ENCODE assay signal across 1 cellular context in the genomic region with DNA sequence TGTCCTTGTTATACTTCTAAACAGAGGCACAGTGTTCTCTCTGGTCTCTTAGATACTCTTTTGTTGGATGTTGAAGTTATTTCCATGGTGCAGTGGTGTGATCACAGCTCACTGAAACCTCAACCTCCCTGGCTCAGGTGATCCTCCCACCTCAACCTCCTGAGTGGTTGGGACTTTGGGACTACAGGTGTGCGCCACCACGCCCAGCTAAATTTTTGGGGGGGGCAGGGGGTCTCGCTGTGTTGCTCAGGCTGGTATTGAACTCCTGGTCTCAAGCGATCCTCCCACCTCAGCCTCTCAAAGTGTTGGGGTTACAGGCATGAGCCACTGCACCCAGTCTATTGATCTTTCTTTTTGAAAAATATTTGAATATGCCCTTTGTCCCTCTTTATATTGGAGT.
TF ChIP-seq lines count a peak whose summit lies in the region.

No MANE protein-coding gene starts in this region.

TF ChIP-seq in K562, 482 proteins besides CTCF, POLR2A, EP300 and RAD21:
- TF ChIP-seq CHD1 (IDR thresholded peaks at IDR 0.05; ENCODE audit: low read length), result no peak
- no peak for TF ChIP-seq SAFB2 (IDR thresholded peaks at IDR 0.05; ENCODE audit: borderline replicate concordance, low read depth, low read length, severe bottlenecking)
- TF ChIP-seq KLF13 (tag; IDR thresholded peaks at IDR 0.05; ENCODE audit: borderline replicate concordance, low read depth), result peak; percentile 26; the same call in 1 of the 2 replicates
- TF ChIP-seq, protein P1, sequence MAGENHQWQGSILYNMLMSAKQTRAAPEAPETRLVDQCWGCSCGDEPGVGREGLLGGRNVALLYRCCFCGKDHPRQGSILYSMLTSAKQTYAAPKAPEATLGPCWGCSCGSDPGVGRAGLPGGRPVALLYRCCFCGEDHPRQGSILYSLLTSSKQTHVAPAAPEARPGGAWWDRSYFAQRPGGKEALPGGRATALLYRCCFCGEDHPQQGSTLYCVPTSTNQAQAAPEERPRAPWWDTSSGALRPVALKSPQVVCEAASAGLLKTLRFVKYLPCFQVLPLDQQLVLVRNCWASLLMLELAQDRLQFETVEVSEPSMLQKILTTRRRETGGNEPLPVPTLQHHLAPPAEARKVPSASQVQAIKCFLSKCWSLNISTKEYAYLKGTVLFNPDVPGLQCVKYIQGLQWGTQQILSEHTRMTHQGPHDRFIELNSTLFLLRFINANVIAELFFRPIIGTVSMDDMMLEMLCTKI (IDR thresholded peaks at IDR 0.05; ENCODE audit: partially characterized antibody), result no peak
- TF ChIP-seq, protein P2, sequence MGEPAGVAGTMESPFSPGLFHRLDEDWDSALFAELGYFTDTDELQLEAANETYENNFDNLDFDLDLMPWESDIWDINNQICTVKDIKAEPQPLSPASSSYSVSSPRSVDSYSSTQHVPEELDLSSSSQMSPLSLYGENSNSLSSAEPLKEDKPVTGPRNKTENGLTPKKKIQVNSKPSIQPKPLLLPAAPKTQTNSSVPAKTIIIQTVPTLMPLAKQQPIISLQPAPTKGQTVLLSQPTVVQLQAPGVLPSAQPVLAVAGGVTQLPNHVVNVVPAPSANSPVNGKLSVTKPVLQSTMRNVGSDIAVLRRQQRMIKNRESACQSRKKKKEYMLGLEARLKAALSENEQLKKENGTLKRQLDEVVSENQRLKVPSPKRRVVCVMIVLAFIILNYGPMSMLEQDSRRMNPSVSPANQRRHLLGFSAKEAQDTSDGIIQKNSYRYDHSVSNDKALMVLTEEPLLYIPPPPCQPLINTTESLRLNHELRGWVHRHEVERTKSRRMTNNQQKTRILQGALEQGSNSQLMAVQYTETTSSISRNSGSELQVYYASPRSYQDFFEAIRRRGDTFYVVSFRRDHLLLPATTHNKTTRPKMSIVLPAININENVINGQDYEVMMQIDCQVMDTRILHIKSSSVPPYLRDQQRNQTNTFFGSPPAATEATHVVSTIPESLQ (CRISPR knock-in tag; IDR thresholded peaks at IDR 0.05), result no peak
- no peak for TF ChIP-seq BRF1 (IDR thresholded peaks at IDR 0.05; ENCODE audit: borderline replicate concordance, extremely low read depth, insufficient read length)
- TF ChIP-seq RBM17 (IDR thresholded peaks at IDR 0.05; ENCODE audit: borderline replicate concordance, low read depth, low read length), result no peak
- TF ChIP-seq CHD2 (IDR thresholded peaks at IDR 0.05; ENCODE audit: low read depth, low read length), result no peak
- TF ChIP-seq, protein P3, sequence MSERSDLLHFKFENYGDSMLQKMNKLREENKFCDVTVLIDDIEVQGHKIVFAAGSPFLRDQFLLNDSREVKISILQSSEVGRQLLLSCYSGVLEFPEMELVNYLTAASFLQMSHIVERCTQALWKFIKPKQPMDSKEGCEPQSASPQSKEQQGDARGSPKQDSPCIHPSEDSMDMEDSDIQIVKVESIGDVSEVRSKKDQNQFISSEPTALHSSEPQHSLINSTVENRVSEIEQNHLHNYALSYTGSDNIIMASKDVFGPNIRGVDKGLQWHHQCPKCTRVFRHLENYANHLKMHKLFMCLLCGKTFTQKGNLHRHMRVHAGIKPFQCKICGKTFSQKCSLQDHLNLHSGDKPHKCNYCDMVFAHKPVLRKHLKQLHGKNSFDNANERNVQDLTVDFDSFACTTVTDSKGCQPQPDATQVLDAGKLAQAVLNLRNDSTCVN (CRISPR knock-in tag; IDR thresholded peaks at IDR 0.05), result no peak
- TF ChIP-seq, protein P4, sequence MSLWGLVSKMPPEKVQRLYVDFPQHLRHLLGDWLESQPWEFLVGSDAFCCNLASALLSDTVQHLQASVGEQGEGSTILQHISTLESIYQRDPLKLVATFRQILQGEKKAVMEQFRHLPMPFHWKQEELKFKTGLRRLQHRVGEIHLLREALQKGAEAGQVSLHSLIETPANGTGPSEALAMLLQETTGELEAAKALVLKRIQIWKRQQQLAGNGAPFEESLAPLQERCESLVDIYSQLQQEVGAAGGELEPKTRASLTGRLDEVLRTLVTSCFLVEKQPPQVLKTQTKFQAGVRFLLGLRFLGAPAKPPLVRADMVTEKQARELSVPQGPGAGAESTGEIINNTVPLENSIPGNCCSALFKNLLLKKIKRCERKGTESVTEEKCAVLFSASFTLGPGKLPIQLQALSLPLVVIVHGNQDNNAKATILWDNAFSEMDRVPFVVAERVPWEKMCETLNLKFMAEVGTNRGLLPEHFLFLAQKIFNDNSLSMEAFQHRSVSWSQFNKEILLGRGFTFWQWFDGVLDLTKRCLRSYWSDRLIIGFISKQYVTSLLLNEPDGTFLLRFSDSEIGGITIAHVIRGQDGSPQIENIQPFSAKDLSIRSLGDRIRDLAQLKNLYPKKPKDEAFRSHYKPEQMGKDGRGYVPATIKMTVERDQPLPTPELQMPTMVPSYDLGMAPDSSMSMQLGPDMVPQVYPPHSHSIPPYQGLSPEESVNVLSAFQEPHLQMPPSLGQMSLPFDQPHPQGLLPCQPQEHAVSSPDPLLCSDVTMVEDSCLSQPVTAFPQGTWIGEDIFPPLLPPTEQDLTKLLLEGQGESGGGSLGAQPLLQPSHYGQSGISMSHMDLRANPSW (CRISPR knock-in tag; IDR thresholded peaks at IDR 0.05), result no peak
- TF ChIP-seq ZNF644 (tag; IDR thresholded peaks at IDR 0.05; ENCODE audit: low read depth), result no peak
- TF ChIP-seq, protein P5, sequence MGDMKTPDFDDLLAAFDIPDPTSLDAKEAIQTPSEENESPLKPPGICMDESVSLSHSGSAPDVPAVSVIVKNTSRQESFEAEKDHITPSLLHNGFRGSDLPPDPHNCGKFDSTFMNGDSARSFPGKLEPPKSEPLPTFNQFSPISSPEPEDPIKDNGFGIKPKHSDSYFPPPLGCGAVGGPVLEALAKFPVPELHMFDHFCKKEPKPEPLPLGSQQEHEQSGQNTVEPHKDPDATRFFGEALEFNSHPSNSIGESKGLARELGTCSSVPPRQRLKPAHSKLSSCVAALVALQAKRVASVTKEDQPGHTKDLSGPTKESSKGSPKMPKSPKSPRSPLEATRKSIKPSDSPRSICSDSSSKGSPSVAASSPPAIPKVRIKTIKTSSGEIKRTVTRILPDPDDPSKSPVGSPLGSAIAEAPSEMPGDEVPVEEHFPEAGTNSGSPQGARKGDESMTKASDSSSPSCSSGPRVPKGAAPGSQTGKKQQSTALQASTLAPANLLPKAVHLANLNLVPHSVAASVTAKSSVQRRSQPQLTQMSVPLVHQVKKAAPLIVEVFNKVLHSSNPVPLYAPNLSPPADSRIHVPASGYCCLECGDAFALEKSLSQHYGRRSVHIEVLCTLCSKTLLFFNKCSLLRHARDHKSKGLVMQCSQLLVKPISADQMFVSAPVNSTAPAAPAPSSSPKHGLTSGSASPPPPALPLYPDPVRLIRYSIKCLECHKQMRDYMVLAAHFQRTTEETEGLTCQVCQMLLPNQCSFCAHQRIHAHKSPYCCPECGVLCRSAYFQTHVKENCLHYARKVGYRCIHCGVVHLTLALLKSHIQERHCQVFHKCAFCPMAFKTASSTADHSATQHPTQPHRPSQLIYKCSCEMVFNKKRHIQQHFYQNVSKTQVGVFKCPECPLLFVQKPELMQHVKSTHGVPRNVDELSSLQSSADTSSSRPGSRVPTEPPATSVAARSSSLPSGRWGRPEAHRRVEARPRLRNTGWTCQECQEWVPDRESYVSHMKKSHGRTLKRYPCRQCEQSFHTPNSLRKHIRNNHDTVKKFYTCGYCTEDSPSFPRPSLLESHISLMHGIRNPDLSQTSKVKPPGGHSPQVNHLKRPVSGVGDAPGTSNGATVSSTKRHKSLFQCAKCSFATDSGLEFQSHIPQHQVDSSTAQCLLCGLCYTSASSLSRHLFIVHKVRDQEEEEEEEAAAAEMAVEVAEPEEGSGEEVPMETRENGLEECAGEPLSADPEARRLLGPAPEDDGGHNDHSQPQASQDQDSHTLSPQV (IDR thresholded peaks at IDR 0.05), result no peak
- TF ChIP-seq DNMT1 (IDR thresholded peaks at IDR 0.05), result no peak
- TF ChIP-seq, protein P6, sequence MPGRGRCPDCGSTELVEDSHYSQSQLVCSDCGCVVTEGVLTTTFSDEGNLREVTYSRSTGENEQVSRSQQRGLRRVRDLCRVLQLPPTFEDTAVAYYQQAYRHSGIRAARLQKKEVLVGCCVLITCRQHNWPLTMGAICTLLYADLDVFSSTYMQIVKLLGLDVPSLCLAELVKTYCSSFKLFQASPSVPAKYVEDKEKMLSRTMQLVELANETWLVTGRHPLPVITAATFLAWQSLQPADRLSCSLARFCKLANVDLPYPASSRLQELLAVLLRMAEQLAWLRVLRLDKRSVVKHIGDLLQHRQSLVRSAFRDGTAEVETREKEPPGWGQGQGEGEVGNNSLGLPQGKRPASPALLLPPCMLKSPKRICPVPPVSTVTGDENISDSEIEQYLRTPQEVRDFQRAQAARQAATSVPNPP (IDR thresholded peaks at IDR 0.05; ENCODE audit: borderline replicate concordance, insufficient read depth, insufficient read length), result no peak
- no peak for TF ChIP-seq SUPT5H (IDR thresholded peaks at IDR 0.05)
- no peak for TF ChIP-seq WHSC1 (IDR thresholded peaks at IDR 0.05; ENCODE audit: low read length)
- TF ChIP-seq ZEB2 (IDR thresholded peaks at IDR 0.05), result no peak
- 0 out of 2 replicates have a peak, but pooled peaks have one; percentile 9 for TF ChIP-seq ZNF507 (tag; conservative IDR thresholded peaks at IDR 0.05)
- TF ChIP-seq ZNF75A (CRISPR knock-in tag; IDR thresholded peaks at IDR 0.05), result no peak
- no peak for TF ChIP-seq LEF1 (IDR thresholded peaks at IDR 0.05)
- TF ChIP-seq XRCC3 (IDR thresholded peaks at IDR 0.05), result no peak
- no peak for TF ChIP-seq L3MBTL2 (IDR thresholded peaks at IDR 0.05)
- TF ChIP-seq DPF2 (IDR thresholded peaks at IDR 0.05), result no peak
- TF ChIP-seq, protein P7, sequence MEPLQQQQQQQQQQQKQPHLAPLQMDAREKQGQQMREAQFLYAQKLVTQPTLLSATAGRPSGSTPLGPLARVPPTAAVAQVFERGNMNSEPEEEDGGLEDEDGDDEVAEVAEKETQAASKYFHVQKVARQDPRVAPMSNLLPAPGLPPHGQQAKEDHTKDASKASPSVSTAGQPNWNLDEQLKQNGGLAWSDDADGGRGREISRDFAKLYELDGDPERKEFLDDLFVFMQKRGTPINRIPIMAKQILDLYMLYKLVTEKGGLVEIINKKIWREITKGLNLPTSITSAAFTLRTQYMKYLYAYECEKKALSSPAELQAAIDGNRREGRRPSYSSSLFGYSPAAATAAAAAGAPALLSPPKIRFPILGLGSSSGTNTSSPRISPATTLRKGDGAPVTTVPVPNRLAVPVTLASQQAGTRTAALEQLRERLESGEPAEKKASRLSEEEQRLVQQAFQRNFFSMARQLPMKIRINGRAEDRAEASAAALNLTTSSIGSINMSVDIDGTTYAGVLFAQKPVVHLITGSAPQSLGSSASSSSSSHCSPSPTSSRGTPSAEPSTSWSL (CRISPR knock-in tag; IDR thresholded peaks at IDR 0.05; ENCODE audit: borderline replicate concordance), result no peak
- TF ChIP-seq, protein P8, sequence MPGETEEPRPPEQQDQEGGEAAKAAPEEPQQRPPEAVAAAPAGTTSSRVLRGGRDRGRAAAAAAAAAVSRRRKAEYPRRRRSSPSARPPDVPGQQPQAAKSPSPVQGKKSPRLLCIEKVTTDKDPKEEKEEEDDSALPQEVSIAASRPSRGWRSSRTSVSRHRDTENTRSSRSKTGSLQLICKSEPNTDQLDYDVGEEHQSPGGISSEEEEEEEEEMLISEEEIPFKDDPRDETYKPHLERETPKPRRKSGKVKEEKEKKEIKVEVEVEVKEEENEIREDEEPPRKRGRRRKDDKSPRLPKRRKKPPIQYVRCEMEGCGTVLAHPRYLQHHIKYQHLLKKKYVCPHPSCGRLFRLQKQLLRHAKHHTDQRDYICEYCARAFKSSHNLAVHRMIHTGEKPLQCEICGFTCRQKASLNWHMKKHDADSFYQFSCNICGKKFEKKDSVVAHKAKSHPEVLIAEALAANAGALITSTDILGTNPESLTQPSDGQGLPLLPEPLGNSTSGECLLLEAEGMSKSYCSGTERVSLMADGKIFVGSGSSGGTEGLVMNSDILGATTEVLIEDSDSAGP (CRISPR knock-in tag; IDR thresholded peaks at IDR 0.05), result no peak
- TF ChIP-seq ZC3H4 (CRISPR knock-in tag; IDR thresholded peaks at IDR 0.05; ENCODE audit: borderline replicate concordance), result no peak
- no peak for TF ChIP-seq ZNF830 (CRISPR knock-in tag; IDR thresholded peaks at IDR 0.05)
- TF ChIP-seq NR3C1 (CRISPR knock-in tag; IDR thresholded peaks at IDR 0.05), result no peak
- no peak for TF ChIP-seq BCOR (IDR thresholded peaks at IDR 0.05)
- peak in 1 of 2 experiments; percentile 44; a peak in 1 of 4 replicates for TF ChIP-seq FOXA3 (CRISPR knock-in tag; conservative IDR thresholded peaks at IDR 0.05 in 1 of 2, IDR thresholded peaks at IDR 0.05 in 1 of 2)
- no peak for TF ChIP-seq CTBP1 (IDR thresholded peaks at IDR 0.05; ENCODE audit: borderline replicate concordance)
- TF ChIP-seq CHD4 (IDR thresholded peaks at IDR 0.05; ENCODE audit: insufficient read depth, insufficient replicate concordance, low read depth, low read length, poor library complexity, severe bottlenecking), result no peak
- no peak for TF ChIP-seq SMAD2 (IDR thresholded peaks at IDR 0.05; ENCODE audit: low read depth, low read length)
- no peak for TF ChIP-seq HEY1 (CRISPR knock-in tag; IDR thresholded peaks at IDR 0.05; ENCODE audit: borderline replicate concordance)
- 0 out of 2 replicates have a peak, but pooled peaks have one; percentile 50 for TF ChIP-seq GABPB2 (CRISPR knock-in tag; conservative IDR thresholded peaks at IDR 0.05)
